2 cellular contexts compared by ENCODE assay signal in the genomic region with DNA sequence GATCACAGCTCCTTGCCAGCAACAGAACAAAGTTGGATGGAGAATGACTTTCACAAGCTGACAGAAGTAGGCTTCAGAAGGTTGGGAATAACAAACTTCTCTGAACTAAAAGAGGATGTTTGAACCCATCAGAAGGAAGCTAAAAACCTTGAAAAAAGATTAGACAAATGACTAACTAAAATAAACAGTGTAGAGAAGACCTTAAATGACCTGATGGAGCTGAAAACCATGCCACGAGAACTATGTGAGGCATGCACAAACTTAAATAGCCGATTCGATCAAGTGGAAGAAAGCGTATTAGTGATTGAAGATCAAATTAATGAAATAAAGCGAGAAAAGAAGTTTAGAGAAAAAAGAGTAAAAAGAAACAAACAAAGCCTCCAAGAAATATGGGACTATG. TPM values are rescaled to one million over a fixed set of nuclear protein-coding genes. Genes with fewer than 3 reads are reported as not detected.
"Had no signal": no experiment of that assay in that cellular context is flagged by ENCODE, and none has a peak within 500 bp of the region (broad histone marks: within the 10 kb centered on the region; RNA-seq: fewer than 3 reads in every experiment).

No MANE protein-coding gene starts in this region.

RNA-seq across cellular contexts. Expression of gene MSH4, which starts 18.0 kb away (rescaled TPM):
- total RNA-seq: GM23248, H4 had no signal
